ENCODE assay signal across 17 cellular contexts in the genomic region with DNA sequence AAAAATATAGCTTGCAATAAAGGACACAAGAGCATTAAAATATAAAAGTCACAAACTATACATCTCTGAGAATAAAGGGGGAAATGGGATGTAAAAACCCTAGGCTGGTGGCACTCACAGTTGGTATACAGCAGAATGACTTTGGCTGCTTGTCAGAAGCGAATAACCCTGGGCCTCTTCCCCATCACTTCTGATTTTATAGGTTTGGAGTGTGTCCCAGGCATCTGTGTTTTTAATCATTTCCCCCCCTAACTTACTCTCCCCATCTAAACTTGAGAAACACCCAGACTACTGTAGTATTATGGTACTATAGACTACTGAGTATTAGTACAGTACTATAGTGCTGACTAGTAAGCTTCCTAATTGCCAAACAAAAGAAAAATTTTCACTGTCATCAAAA. TPM values are rescaled to one million over a fixed set of nuclear protein-coding genes. Genes with fewer than 3 reads are reported as not detected.
DNase-seq lines count a peak whose midpoint lies in the region; ATAC-seq, FAIRE-seq and TF ChIP-seq lines count a peak whose summit lies in the region.
"Had no signal": no experiment of that assay in that cellular context is flagged by ENCODE, and none has a peak within 500 bp of the region (broad histone marks: within the 10 kb centered on the region; RNA-seq: fewer than 3 reads in every experiment).

No MANE protein-coding gene starts in this region.

- H3K4me1 ChIP-seq in Loucy (ENCODE audit: insufficient read depth, low read length, poor library complexity, severe bottlenecking) = peaks cover 31% of the 10 kb centered on the region

- no peak overlapping the region for H3K4me3 ChIP-seq in Loucy (ENCODE audit: low read length, poor library complexity, severe bottlenecking)

- no peaks in the 10 kb centered on the region for H3K9me3 ChIP-seq in Loucy (ENCODE audit: insufficient read depth, low read depth, low read length)

- intact Hi-C loops in left colon (cut with DNase I, micrococcal nuclease) = no loop called here

- H4K20me1 ChIP-seq in Loucy (ENCODE audit: insufficient read depth, low read length, poor library complexity, severe bottlenecking) = no peaks in the 10 kb centered on the region

- H3K9ac ChIP-seq in Loucy (ENCODE audit: low read depth, low read length, poor library complexity, severe bottlenecking) = peak overlapping the region; percentile 24

- H3K27me3 ChIP-seq in Loucy (ENCODE audit: insufficient read depth, low read length, poor library complexity, severe bottlenecking) = no peaks in the 10 kb centered on the region

- H3F3A ChIP-seq in Loucy (ENCODE audit: low read depth) = no peaks in the 10 kb centered on the region

- H3K36me3 ChIP-seq in Loucy (ENCODE audit: insufficient read depth, low read length) = no peaks in the 10 kb centered on the region

- peak overlapping the region; percentile 34 for H3K4me2 ChIP-seq in Loucy (ENCODE audit: low read depth, low read length, poor library complexity, severe bottlenecking)

- ATAC-seq in left colon = peak; percentile 50
- ATAC-seq in HG02763 (IDR thresholded peaks at IDR 0.05; ENCODE audit: unreplicated experiment) = no peak

- peak; percentile 37 for DNase-seq in NCI-H2171 treated with DMSO at 0.1 percent for 48 hours (lab: John Stamatoyannopoulos, UW)
- no peak for DNase-seq in NCI-H2171 (lab: John Stamatoyannopoulos, UW)
- DNase-seq in NCI-H446 (lab: John Stamatoyannopoulos, UW) = peak; percentile 67 to 85
- no peak for DNase-seq in left colon
- DNase-seq in DMS114 treated with DMSO at 0.1 percent for 48 hours (lab: John Stamatoyannopoulos, UW; ENCODE audit: unreplicated experiment) = no peak
- DNase-seq in HTR-8/SVneo (ENCODE audit: insufficient read length, low spot score) = no peak
- DNase-seq: activated CD4-positive, alpha-beta memory T cell treated with anti-CD3 and anti-CD28 coated beads, Interleukin-2, amount 10 ng/mL, durations not matched to agents 7 days and 5 days; C1 segment of cervical spinal cord; HCEC 1CT; hypothalamus; Karpas-422; kidney; mesenchymal stem cell; stimulated activated naive CD4-positive, alpha-beta T cell treated with Interleukin-2 at 50 U/mL for 16 hours; T-cell had no signal

- H3K9me2 ChIP-seq in Loucy (replicated peaks; ENCODE audit: low read depth, low read length) = no peaks in the 10 kb centered on the region

- H3K79me2 ChIP-seq in Loucy (ENCODE audit: insufficient read depth, low read length) = no peaks in the 10 kb centered on the region

- TF ChIP-seq CTCF in Loucy (conservative IDR thresholded peaks at IDR 0.05; ENCODE audit: low read length) = no peak

- FAIRE-seq in HTR-8/SVneo (lab: Jason Lieb, UNC) = no peak
- FAIRE-seq: kidney had no signal

- peak overlapping the region; percentile 88; the same call in 1 of the 2 replicates for H2AFZ ChIP-seq in Loucy (ENCODE audit: low read length)

RNA-seq across cellular contexts. Expression of gene RPA3, which starts 1.8 kb away (rescaled TPM):
- 10 to 100 TPM; 25.5 to 26.4 TPM for total RNA-seq in left colon

Comparison
In these comparisons a context has a peak if more than half of its experiments do, and no peak if none do; other contexts are left out.
1. DNase-seq: peak in NCI-H2171 treated with DMSO at 0.1 percent for 48 hours (single experiment) and NCI-H446 (2 of 2); none in NCI-H2171 (single experiment), left colon (0 of 2), DMS114 treated with DMSO at 0.1 percent for 48 hours (single experiment) and HTR-8/SVneo (single experiment).